In genomic region chr20:9989066-9989724, GRCh38 we compare ENCODE assay signal across 1 cellular context.
TF ChIP-seq lines count a peak whose summit lies in the region.

No MANE protein-coding gene starts in this region.

TF ChIP-seq in WTC11, 78 proteins besides CTCF, POLR2A, EP300 and RAD21 (continued from another document):
- TF ChIP-seq CREB1 (CRISPR knock-in tag; IDR thresholded peaks at IDR 0.05) (no peak), TP53 (CRISPR knock-in tag; IDR thresholded peaks at IDR 0.05) (no peak), ZNF121 (CRISPR knock-in tag; IDR thresholded peaks at IDR 0.05) (no peak), GTF2I (CRISPR knock-in tag; conservative IDR thresholded peaks at IDR 0.05) (no peak), ZMAT4 (CRISPR knock-in tag; IDR thresholded peaks at IDR 0.05) (no peak), ELF4 (CRISPR knock-in tag; IDR thresholded peaks at IDR 0.05; ENCODE audit: low read depth) (no peak), CDX4 (CRISPR knock-in tag; IDR thresholded peaks at IDR 0.05; ENCODE audit: borderline replicate concordance) (no peak)
TF ChIP-seq in WTC11: peak in this region for 0.
